Comparison of ENCODE assay signal across 8 cellular contexts in genomic region chr2:65430515-65431416, GRCh38. TPM values are rescaled to one million over a fixed set of nuclear protein-coding genes. Genes with fewer than 3 reads are reported as not detected.
A peak's percentile ranks its signal among the peaks of the same experiment; 100 is the strongest.
DNase-seq lines count a peak whose midpoint lies in the region; ATAC-seq and TF ChIP-seq lines count a peak whose summit lies in the region.

No MANE protein-coding gene starts in this region.

- TF ChIP-seq POLR2A in sigmoid colon (IDR thresholded peaks at IDR 0.05): peak in 1 of 2 donors; percentile 35

- no peaks in the 10 kb centered on the region for H3K36me3 Mint-ChIP-seq in T-helper 17 cell (ENCODE audit: low read depth)

- H3K27ac Mint-ChIP-seq in T-helper 17 cell: peak overlapping the region; percentile 73

- peak overlapping the region; percentile 95 for H3K4me3 Mint-ChIP-seq in T-helper 17 cell

- intact Hi-C loops in sigmoid colon (cut with DNase I): loop anchor here (5.0 to 10.0 kb wide), 2 partner anchors 298 to 366 kb away; partner anchors contain the start of gene RAB1A

- in situ Hi-C loops in astrocyte of the spinal cord (cut with HindIII; ENCODE audit: low sequenced_read_pairs): no loop called here

- ATAC-seq in HG02763 (IDR thresholded peaks at IDR 0.05; ENCODE audit: unreplicated experiment) (peak; percentile 23), T-helper 17 cell (peak; percentile 70), HG02970 (IDR thresholded peaks at IDR 0.05; ENCODE audit: low FRiP score, unreplicated experiment) (no peak)

- peaks cover 25% of the 10 kb centered on the region for H3K4me1 ChIP-seq in iPS-18a (ENCODE audit: control insufficient read depth, low read depth, low read length)
- peaks cover 7 to 22% (median 11%) of the 10 kb centered on the region in 4 donors for H3K4me1 ChIP-seq in sigmoid colon

- peak overlapping the region; percentile 70 for H3K4me3 ChIP-seq in GM08714 (ENCODE audit: low read length)
- peak overlapping the region; percentile 91 for H3K4me3 ChIP-seq in astrocyte of the spinal cord (ENCODE audit: low read depth, low read length)
- H3K4me3 ChIP-seq in iPS-18a (ENCODE audit: low read length): peak overlapping the region; percentile 81
- H3K4me3 ChIP-seq in sigmoid colon: peak overlapping the region; percentile 69 to 91 (median 76)

- peaks cover 14% of the 10 kb centered on the region for H3K4me1 Mint-ChIP-seq in T-helper 17 cell

- peak; percentile 83 for DNase-seq in NCI-H146 (lab: John Stamatoyannopoulos, UW)
- peak; percentile 38 to 47 (median 39) for DNase-seq in T-helper 17 cell
- peak; percentile 50 for DNase-seq in astrocyte of the spinal cord (ENCODE audit: low read depth, low spot score)
- DNase-seq in sigmoid colon: peak; percentile 81

- H3K9me3 ChIP-seq in T-helper 17 cell (ENCODE audit: control insufficient read depth, low read length, poor library complexity, severe bottlenecking): no peaks in the 10 kb centered on the region
- no peaks in the 10 kb centered on the region for H3K9me3 ChIP-seq in iPS-18a (ENCODE audit: control insufficient read depth, low read depth, low read length)
- no peaks in the 10 kb centered on the region for H3K9me3 ChIP-seq in sigmoid colon

- H3K27me3 Mint-ChIP-seq in T-helper 17 cell: peaks cover 11% of the 10 kb centered on the region

- peaks cover 55% of the 10 kb centered on the region for H3K27me3 ChIP-seq in iPS-18a (ENCODE audit: control insufficient read depth, insufficient read depth, low read length)
- H3K27me3 ChIP-seq in sigmoid colon: no peaks in the 10 kb centered on the region

- no peak for TF ChIP-seq EP300 in sigmoid colon (IDR thresholded peaks at IDR 0.05)

- TF ChIP-seq CTCF in astrocyte of the spinal cord (IDR thresholded peaks at IDR 0.05; ENCODE audit: low read depth, low read length) (no peak), sigmoid colon (IDR thresholded peaks at IDR 0.05) (no peak)

- peak overlapping the region; percentile 66 for H3K9ac ChIP-seq in iPS-18a (ENCODE audit: low read length)

- H3K27ac ChIP-seq in iPS-18a (ENCODE audit: low read length) (no peak overlapping the region), sigmoid colon (peak overlapping the region; percentile 88 to 92 (median 89))

- H3K36me3 ChIP-seq in iPS-18a (ENCODE audit: control insufficient read depth, low read depth, low read length) (no peaks in the 10 kb centered on the region), sigmoid colon (no peaks in the 10 kb centered on the region)

- 0 to 1% methylated on average over 95 of the region's 95 CpGs for WGBS in sigmoid colon, 2 donors

RNA-seq across cellular contexts. Expression of gene SPRED2, which starts 1.6 kb away (rescaled TPM):
- total RNA-seq in T-helper 17 cell: 1 to 10 TPM; 1.6 to 4.8 TPM
- 10 to 100 TPM in 2 of 4 donors, 1 to 10 TPM in 2; 6.1 to 13.7 (median 11.5) TPM for total RNA-seq in sigmoid colon
- 10 to 100 TPM; 12.4 to 31.2 (median 22.2) TPM for polyA plus RNA-seq in sigmoid colon
